19 cellular contexts compared by ENCODE assay signal in genomic region chr9:25913806-25914205, GRCh38.
"Had no signal": no experiment of that assay in that cellular context is flagged by ENCODE, and none has a peak within 500 bp of the region (broad histone marks: within the 10 kb centered on the region; RNA-seq: fewer than 3 reads in every experiment).

No MANE protein-coding gene starts in this region.

- ATAC-seq: Panc1, T-helper 17 cell had no signal

- H3K4me1 Mint-ChIP-seq: T-helper 17 cell had no signal

- DNase-seq: KBM-7, MM.1S, NCI-H1092 treated with DMSO at 0.1 percent for 48 hours, NCI-H1436, NCI-H187, NCI-H2029, NCI-H2081 treated with DMSO at 0.1 percent for 48 hours, NCI-H2171, NCI-H226, NCI-H446, NCI-H510A, NCI-H524 treated with DMSO at 0.1 percent for 48 hours, NCI-H69, NCI-H774, SHP77, T-helper 1 cell, T-helper 17 cell had no signal

- H3K27ac ChIP-seq: RWPE1 had no signal

- H3K4me3 Mint-ChIP-seq: T-helper 17 cell had no signal

- H3K27me3 Mint-ChIP-seq: T-helper 17 cell had no signal

- H3K27ac Mint-ChIP-seq: T-helper 17 cell had no signal
